14 cellular contexts compared by ENCODE assay signal in genomic region chr6:22101163-22101562, GRCh38.
DNase-seq lines count a peak whose midpoint lies in the region; ATAC-seq, FAIRE-seq and TF ChIP-seq lines count a peak whose summit lies in the region.
"Had no signal": no experiment of that assay in that cellular context is flagged by ENCODE, and none has a peak within 500 bp of the region (broad histone marks: within the 10 kb centered on the region; RNA-seq: fewer than 3 reads in every experiment).

No MANE protein-coding gene starts in this region.

- TF ChIP-seq CTCF in fibroblast of pulmonary artery (IDR thresholded peaks at IDR 0.05; ENCODE audit: low read length, missing control alignments) = no peak
- TF ChIP-seq CTCF in nephron (IDR thresholded peaks at IDR 0.05; ENCODE audit: unreplicated experiment in 3 of 3) = no peak

- peak; percentile 23 for FAIRE-seq in GM19239 (lab: Jason Lieb, UNC)
- FAIRE-seq: A204.1, H54 had no signal

- H3K4me1 Mint-ChIP-seq in nephron = peaks cover 26% of the 10 kb centered on the region

- H3K27ac Mint-ChIP-seq in nephron = peak overlapping the region; percentile 20 to 58 (median 43)
- H3K27ac Mint-ChIP-seq: B cell; CD4-positive, alpha-beta T cell had no signal

- peaks cover 9% of the 10 kb centered on the region for H3K9me3 Mint-ChIP-seq in nephron

- no peak for ATAC-seq in GM18505 (IDR thresholded peaks at IDR 0.05; ENCODE audit: unreplicated experiment)
- no peak for ATAC-seq in HG02759 (IDR thresholded peaks at IDR 0.05; ENCODE audit: unreplicated experiment)

- H3K36me3 Mint-ChIP-seq in nephron (ENCODE audit: low read depth) = peaks cover 26% of the 10 kb centered on the region

- DNase-seq in GM19239 (ENCODE audit: insufficient read length, low spot score) (no peak), NCI-H82 (lab: John Stamatoyannopoulos, UW) (peak; percentile 67), fibroblast of pulmonary artery (ENCODE audit: low read depth) (peak; percentile 42), kidney tubule cell (ENCODE audit: low spot score) (no peak)
- DNase-seq: C1 segment of cervical spinal cord; Calu3; CD4-positive, alpha-beta T cell; DMS 273 treated with DMSO at 0.1 percent for 48 hours had no signal

- H3K27me3 Mint-ChIP-seq in nephron (ENCODE audit: low read depth) = no peaks in the 10 kb centered on the region
- H3K27me3 Mint-ChIP-seq: B cell; CD4-positive, alpha-beta T cell had no signal

- no peak overlapping the region for H3K4me3 ChIP-seq in fibroblast of pulmonary artery (replicated peaks; ENCODE audit: low read depth, low read length)

- no peak for TF ChIP-seq POLR2A in GM18505 (IDR thresholded peaks at IDR 0.05; ENCODE audit: borderline replicate concordance, extremely low read depth, insufficient read depth, insufficient read length)

- no peak overlapping the region for H3K4me3 Mint-ChIP-seq in nephron
- H3K4me3 Mint-ChIP-seq: B cell; CD4-positive, alpha-beta T cell had no signal

Comparison
In these comparisons a context has a peak if more than half of its experiments do, and no peak if none do; other contexts are left out.
1. DNase-seq: peak in NCI-H82 (single experiment) and fibroblast of pulmonary artery (single experiment); none in GM19239 (single experiment) and kidney tubule cell (single experiment).